In the genomic region with DNA sequence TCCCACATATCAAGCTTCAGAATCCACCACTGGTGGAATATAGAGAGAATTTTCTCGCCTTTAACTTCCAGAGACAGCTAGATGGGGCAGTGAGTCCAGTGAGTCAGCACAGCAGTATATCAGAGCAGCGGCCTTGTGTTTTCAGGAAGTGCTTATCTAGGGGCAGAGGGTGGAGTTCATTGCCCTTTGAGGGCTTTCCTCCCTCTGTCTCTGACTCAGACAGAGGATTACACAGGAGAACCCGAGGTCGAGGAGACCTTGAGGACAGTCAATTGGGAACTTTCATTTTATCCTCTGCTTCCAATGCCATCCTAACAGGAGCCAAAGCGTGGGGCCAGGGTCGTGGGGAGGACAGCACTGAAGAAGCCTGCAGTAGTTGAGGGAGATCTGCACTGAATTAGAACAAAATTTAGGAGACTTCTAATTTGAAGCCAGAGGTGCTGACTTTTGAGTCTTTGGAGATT, we compare ENCODE assay signal across 8 cellular contexts.
DNase-seq lines count a peak whose midpoint lies in the region; ATAC-seq and TF ChIP-seq lines count a peak whose summit lies in the region.

No MANE protein-coding gene starts in this region.

- H3K27ac ChIP-seq in OCI-LY3 (ENCODE audit: low read length), result no peak overlapping the region
- H3K27ac ChIP-seq in brain microvascular endothelial cell, result no peak overlapping the region

- H3K9me3 ChIP-seq in OCI-LY3 (ENCODE audit: insufficient read depth, low read length) (no peaks in the 10 kb centered on the region), mucosa of stomach (ENCODE audit: control insufficient read depth, low read length) (no peaks in the 10 kb centered on the region)

- DNase-seq in DMS53 (lab: John Stamatoyannopoulos, UW), result peak; percentile 84
- DNase-seq in brain microvascular endothelial cell, result peak; percentile 54
- no peak for DNase-seq in DMS153 (lab: John Stamatoyannopoulos, UW)
- no peak for DNase-seq in NCI-H2107 (lab: John Stamatoyannopoulos, UW)
- DNase-seq in cerebellar nuclear complex (lab: John Stamatoyannopoulos, UW), result no peak

- peak; percentile 58 for ATAC-seq in HG02571 (IDR thresholded peaks at IDR 0.05; ENCODE audit: unreplicated experiment)

- H3K9ac ChIP-seq in OCI-LY3 (ENCODE audit: low read length) (no peak overlapping the region), mucosa of stomach (ENCODE audit: low read length) (peak overlapping the region; percentile 34)

- in situ Hi-C loops in brain microvascular endothelial cell (cut with HindIII; ENCODE audit: low pct_ligation_motif_present, low sequenced_read_pairs), result no loop called here

- H3K36me3 ChIP-seq in OCI-LY3 (replicated peaks; ENCODE audit: low read depth, low read length), result no peaks in the 10 kb centered on the region
- H3K36me3 ChIP-seq in brain microvascular endothelial cell (replicated peaks), result no peaks in the 10 kb centered on the region
- H3K36me3 ChIP-seq in mucosa of stomach (ENCODE audit: control insufficient read depth, insufficient read depth, low read length), result no peaks in the 10 kb centered on the region

- H3K27me3 ChIP-seq in OCI-LY3 (ENCODE audit: low read depth, low read length) (peaks cover 7% of the 10 kb centered on the region; the same call in 1 of the 2 replicates), brain microvascular endothelial cell (replicated peaks) (no peaks in the 10 kb centered on the region), mucosa of stomach (ENCODE audit: control insufficient read depth, insufficient read depth, low read length) (no peaks in the 10 kb centered on the region)

- no peak overlapping the region for H3K4me3 ChIP-seq in OCI-LY3 (ENCODE audit: low read length)
- H3K4me3 ChIP-seq in brain microvascular endothelial cell (ENCODE audit: low read depth, low read length), result no peak overlapping the region
- H3K4me3 ChIP-seq in mucosa of stomach (ENCODE audit: low read length), result no peak overlapping the region

- H3K79me2 ChIP-seq in OCI-LY3 (ENCODE audit: low read length), result no peaks in the 10 kb centered on the region

- H2AFZ ChIP-seq in OCI-LY3 (ENCODE audit: low read depth, low read length), result peak overlapping the region; percentile 11; the same call in 1 of the 2 replicates

- H3K4me1 ChIP-seq in OCI-LY3 (ENCODE audit: low read length) (no peaks in the 10 kb centered on the region), mucosa of stomach (ENCODE audit: control insufficient read depth, insufficient read depth, low read length) (peaks cover 67% of the 10 kb centered on the region)

- H4K20me1 ChIP-seq in OCI-LY3 (ENCODE audit: insufficient read depth, low read length), result no peaks in the 10 kb centered on the region

- TF ChIP-seq CTCF in OCI-LY3 (IDR thresholded peaks at IDR 0.05; ENCODE audit: low read depth, low read length) (no peak), brain microvascular endothelial cell (IDR thresholded peaks at IDR 0.05; ENCODE audit: low read depth, low read length, missing control alignments) (peak; percentile 25)

- no peak overlapping the region for H3K4me2 ChIP-seq in OCI-LY3 (ENCODE audit: low read length)

Comparison
In these comparisons a context has a peak if more than half of its experiments do, and no peak if none do; other contexts are left out.
1. DNase-seq: peak in DMS53 (single experiment) and brain microvascular endothelial cell (single experiment); none in DMS153 (single experiment), NCI-H2107 (single experiment) and cerebellar nuclear complex (0 of 2).